ENCODE assay signal across 1 cellular context in genomic region chr16:23597003-23597756, GRCh38.
A peak's percentile ranks its signal among the peaks of the same experiment; 100 is the strongest.
TF ChIP-seq lines count a peak whose summit lies in the region.

No MANE protein-coding gene starts in this region.

TF ChIP-seq in K562, 482 proteins besides CTCF, POLR2A, EP300 and RAD21 (continued from another document and continues in another):
- TF ChIP-seq, protein P1, sequence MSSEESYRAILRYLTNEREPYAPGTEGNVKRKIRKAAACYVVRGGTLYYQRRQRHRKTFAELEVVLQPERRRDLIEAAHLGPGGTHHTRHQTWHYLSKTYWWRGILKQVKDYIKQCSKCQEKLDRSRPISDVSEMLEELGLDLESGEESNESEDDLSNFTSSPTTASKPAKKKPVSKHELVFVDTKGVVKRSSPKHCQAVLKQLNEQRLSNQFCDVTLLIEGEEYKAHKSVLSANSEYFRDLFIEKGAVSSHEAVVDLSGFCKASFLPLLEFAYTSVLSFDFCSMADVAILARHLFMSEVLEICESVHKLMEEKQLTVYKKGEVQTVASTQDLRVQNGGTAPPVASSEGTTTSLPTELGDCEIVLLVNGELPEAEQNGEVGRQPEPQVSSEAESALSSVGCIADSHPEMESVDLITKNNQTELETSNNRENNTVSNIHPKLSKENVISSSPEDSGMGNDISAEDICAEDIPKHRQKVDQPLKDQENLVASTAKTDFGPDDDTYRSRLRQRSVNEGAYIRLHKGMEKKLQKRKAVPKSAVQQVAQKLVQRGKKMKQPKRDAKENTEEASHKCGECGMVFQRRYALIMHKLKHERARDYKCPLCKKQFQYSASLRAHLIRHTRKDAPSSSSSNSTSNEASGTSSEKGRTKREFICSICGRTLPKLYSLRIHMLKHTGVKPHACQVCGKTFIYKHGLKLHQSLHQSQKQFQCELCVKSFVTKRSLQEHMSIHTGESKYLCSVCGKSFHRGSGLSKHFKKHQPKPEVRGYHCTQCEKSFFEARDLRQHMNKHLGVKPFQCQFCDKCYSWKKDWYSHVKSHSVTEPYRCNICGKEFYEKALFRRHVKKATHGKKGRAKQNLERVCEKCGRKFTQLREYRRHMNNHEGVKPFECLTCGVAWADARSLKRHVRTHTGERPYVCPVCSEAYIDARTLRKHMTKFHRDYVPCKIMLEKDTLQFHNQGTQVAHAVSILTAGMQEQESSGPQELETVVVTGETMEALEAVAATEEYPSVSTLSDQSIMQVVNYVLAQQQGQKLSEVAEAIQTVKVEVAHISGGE (CRISPR knock-in tag; IDR thresholded peaks at IDR 0.05): peak in 2 of 3 experiments; percentile 22 to 94; a peak in 2 of 6 replicates
- TF ChIP-seq CBFB (CRISPR knock-in tag; IDR thresholded peaks at IDR 0.05): no peak
- TF ChIP-seq, protein P2, sequence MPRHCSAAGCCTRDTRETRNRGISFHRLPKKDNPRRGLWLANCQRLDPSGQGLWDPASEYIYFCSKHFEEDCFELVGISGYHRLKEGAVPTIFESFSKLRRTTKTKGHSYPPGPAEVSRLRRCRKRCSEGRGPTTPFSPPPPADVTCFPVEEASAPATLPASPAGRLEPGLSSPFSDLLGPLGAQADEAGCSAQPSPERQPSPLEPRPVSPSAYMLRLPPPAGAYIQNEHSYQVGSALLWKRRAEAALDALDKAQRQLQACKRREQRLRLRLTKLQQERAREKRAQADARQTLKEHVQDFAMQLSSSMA (CRISPR knock-in tag; IDR thresholded peaks at IDR 0.05): peak; percentile 38; the same call in 1 of the 2 replicates
- TF ChIP-seq, protein P3, sequence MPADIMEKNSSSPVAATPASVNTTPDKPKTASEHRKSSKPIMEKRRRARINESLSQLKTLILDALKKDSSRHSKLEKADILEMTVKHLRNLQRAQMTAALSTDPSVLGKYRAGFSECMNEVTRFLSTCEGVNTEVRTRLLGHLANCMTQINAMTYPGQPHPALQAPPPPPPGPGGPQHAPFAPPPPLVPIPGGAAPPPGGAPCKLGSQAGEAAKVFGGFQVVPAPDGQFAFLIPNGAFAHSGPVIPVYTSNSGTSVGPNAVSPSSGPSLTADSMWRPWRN (IDR thresholded peaks at IDR 0.05; ENCODE audit: low read depth): no peak
- peak; percentile 95 for TF ChIP-seq HEY1 (CRISPR knock-in tag; IDR thresholded peaks at IDR 0.05; ENCODE audit: borderline replicate concordance)
- peak; percentile 100 for TF ChIP-seq ZNF395 (CRISPR knock-in tag; IDR thresholded peaks at IDR 0.05)
- TF ChIP-seq ZNF551 (CRISPR knock-in tag; IDR thresholded peaks at IDR 0.05): peak; percentile 88
- TF ChIP-seq ZFP30 (CRISPR knock-in tag; IDR thresholded peaks at IDR 0.05; ENCODE audit: borderline replicate concordance): peak; percentile 82; the same call in 1 of the 2 replicates
- peak; percentile 17 to 64; a peak in 1 of 4 replicates for TF ChIP-seq MLLT1 (IDR thresholded peaks at IDR 0.05)
- TF ChIP-seq NELFE (IDR thresholded peaks at IDR 0.05; ENCODE audit: insufficient read depth, insufficient read length): no peak
- peak; percentile 97 for TF ChIP-seq MAFF (IDR thresholded peaks at IDR 0.05; ENCODE audit: low read length)
- no peak for TF ChIP-seq GTF3C2 (IDR thresholded peaks at IDR 0.05; ENCODE audit: borderline replicate concordance, extremely low read depth, insufficient read length)
- TF ChIP-seq GABPA (tag; conservative IDR thresholded peaks at IDR 0.05; ENCODE audit: low read depth): peak; percentile 81
- TF ChIP-seq MCM2 (IDR thresholded peaks at IDR 0.05; ENCODE audit: low read depth): no peak
- no peak for TF ChIP-seq CHD1 (IDR thresholded peaks at IDR 0.05; ENCODE audit: low read length)
- peak; percentile 100 for TF ChIP-seq IRF9 (tag; IDR thresholded peaks at IDR 0.05)
- no peak for TF ChIP-seq BCOR (IDR thresholded peaks at IDR 0.05)
- TF ChIP-seq, protein P4, sequence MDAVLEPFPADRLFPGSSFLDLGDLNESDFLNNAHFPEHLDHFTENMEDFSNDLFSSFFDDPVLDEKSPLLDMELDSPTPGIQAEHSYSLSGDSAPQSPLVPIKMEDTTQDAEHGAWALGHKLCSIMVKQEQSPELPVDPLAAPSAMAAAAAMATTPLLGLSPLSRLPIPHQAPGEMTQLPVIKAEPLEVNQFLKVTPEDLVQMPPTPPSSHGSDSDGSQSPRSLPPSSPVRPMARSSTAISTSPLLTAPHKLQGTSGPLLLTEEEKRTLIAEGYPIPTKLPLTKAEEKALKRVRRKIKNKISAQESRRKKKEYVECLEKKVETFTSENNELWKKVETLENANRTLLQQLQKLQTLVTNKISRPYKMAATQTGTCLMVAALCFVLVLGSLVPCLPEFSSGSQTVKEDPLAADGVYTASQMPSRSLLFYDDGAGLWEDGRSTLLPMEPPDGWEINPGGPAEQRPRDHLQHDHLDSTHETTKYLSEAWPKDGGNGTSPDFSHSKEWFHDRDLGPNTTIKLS (IDR thresholded peaks at IDR 0.05; ENCODE audit: borderline replicate concordance, low read depth): peak; percentile 56; the same call in 1 of the 2 replicates
- TF ChIP-seq FOXA1 (IDR thresholded peaks at IDR 0.05; ENCODE audit: borderline replicate concordance): no peak
- TF ChIP-seq HMG20B (CRISPR knock-in tag; IDR thresholded peaks at IDR 0.05): no peak
- TF ChIP-seq ZMIZ1 (IDR thresholded peaks at IDR 0.05; ENCODE audit: low read depth in 2 of 2, low read length in 2 of 2): no peak
- TF ChIP-seq PKNOX1 (IDR thresholded peaks at IDR 0.05): peak; percentile 95
- no peak for TF ChIP-seq GTF2F1 (IDR thresholded peaks at IDR 0.05; ENCODE audit: low read depth, low read length)
- peak; percentile 92; the same call in 1 of the 2 replicates for TF ChIP-seq ZNF133 (CRISPR knock-in tag; IDR thresholded peaks at IDR 0.05)
- TF ChIP-seq NFIX (CRISPR knock-in tag; IDR thresholded peaks at IDR 0.05; ENCODE audit: low read depth): peak; percentile 77
- TF ChIP-seq EHMT2 (IDR thresholded peaks at IDR 0.05): peak; percentile 73; the same call in 1 of the 2 replicates
- TF ChIP-seq NFE2L1 (tag; IDR thresholded peaks at IDR 0.05; ENCODE audit: borderline replicate concordance, low read depth): peak; percentile 99
- TF ChIP-seq ZSCAN32 (CRISPR knock-in tag; IDR thresholded peaks at IDR 0.05): peak; percentile 94
- TF ChIP-seq, protein P5, sequence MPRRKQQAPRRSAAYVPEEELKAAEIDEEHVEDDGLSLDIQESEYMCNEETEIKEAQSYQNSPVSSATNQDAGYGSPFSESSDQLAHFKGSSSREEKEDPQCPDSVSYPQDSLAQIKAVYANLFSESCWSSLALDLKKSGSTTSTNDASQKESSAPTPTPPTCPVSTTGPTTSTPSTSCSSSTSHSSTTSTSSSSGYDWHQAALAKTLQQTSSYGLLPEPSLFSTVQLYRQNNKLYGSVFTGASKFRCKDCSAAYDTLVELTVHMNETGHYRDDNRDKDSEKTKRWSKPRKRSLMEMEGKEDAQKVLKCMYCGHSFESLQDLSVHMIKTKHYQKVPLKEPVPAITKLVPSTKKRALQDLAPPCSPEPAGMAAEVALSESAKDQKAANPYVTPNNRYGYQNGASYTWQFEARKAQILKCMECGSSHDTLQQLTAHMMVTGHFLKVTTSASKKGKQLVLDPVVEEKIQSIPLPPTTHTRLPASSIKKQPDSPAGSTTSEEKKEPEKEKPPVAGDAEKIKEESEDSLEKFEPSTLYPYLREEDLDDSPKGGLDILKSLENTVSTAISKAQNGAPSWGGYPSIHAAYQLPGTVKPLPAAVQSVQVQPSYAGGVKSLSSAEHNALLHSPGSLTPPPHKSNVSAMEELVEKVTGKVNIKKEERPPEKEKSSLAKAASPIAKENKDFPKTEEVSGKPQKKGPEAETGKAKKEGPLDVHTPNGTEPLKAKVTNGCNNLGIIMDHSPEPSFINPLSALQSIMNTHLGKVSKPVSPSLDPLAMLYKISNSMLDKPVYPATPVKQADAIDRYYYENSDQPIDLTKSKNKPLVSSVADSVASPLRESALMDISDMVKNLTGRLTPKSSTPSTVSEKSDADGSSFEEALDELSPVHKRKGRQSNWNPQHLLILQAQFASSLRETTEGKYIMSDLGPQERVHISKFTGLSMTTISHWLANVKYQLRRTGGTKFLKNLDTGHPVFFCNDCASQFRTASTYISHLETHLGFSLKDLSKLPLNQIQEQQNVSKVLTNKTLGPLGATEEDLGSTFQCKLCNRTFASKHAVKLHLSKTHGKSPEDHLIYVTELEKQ (CRISPR knock-in tag; IDR thresholded peaks at IDR 0.05): peak; percentile 97
- peak; percentile 86 for TF ChIP-seq SMARCE1 (IDR thresholded peaks at IDR 0.05)
- TF ChIP-seq ELF4 (CRISPR knock-in tag; IDR thresholded peaks at IDR 0.05): peak; percentile 100
- TF ChIP-seq ZNF140 (CRISPR knock-in tag; IDR thresholded peaks at IDR 0.05): peak; percentile 98
- peak; percentile 20; the same call in 1 of the 2 replicates for TF ChIP-seq FOXM1 (IDR thresholded peaks at IDR 0.05; ENCODE audit: low read depth)
- TF ChIP-seq FOXM1 (CRISPR knock-in tag; IDR thresholded peaks at IDR 0.05; ENCODE audit: low read depth): no peak
- TF ChIP-seq PCBP1 (IDR thresholded peaks at IDR 0.05; ENCODE audit: low read depth, low read length, poor library complexity, severe bottlenecking): no peak
- peak; percentile 98 for TF ChIP-seq ZNF79 (CRISPR knock-in tag; IDR thresholded peaks at IDR 0.05; ENCODE audit: low read depth)
- TF ChIP-seq ZNF436 (CRISPR knock-in tag; IDR thresholded peaks at IDR 0.05): no peak
